1 cellular context compared by ENCODE assay signal in genomic region chr12:118016424-118017264, GRCh38.
TF ChIP-seq lines count a peak whose summit lies in the region.

A gene with protein sequence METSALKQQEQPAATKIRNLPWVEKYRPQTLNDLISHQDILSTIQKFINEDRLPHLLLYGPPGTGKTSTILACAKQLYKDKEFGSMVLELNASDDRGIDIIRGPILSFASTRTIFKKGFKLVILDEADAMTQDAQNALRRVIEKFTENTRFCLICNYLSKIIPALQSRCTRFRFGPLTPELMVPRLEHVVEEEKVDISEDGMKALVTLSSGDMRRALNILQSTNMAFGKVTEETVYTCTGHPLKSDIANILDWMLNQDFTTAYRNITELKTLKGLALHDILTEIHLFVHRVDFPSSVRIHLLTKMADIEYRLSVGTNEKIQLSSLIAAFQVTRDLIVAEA (plus strand): TSS chr12:118016703. CDS start chr12:118016828, 125 bp downstream.

TF ChIP-seq in GM12878, 131 proteins besides CTCF, POLR2A, EP300 and RAD21 (continued from another document and continues in another):
- no peak for TF ChIP-seq ZNF274 (IDR thresholded peaks at IDR 0.05; ENCODE audit: insufficient read depth, insufficient read length)
- TF ChIP-seq, protein P1, sequence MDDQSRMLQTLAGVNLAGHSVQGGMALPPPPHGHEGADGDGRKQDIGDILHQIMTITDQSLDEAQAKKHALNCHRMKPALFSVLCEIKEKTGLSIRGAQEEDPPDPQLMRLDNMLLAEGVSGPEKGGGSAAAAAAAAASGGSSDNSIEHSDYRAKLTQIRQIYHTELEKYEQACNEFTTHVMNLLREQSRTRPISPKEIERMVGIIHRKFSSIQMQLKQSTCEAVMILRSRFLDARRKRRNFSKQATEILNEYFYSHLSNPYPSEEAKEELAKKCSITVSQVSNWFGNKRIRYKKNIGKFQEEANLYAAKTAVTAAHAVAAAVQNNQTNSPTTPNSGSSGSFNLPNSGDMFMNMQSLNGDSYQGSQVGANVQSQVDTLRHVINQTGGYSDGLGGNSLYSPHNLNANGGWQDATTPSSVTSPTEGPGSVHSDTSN (IDR thresholded peaks at IDR 0.05; ENCODE audit: insufficient replicate concordance, low read depth, low read length), result no peak
- peak; percentile 91 for TF ChIP-seq SPI1 (IDR thresholded peaks at IDR 0.05; ENCODE audit: borderline replicate concordance, insufficient read depth, low read depth, low read length)
- TF ChIP-seq, protein P2, sequence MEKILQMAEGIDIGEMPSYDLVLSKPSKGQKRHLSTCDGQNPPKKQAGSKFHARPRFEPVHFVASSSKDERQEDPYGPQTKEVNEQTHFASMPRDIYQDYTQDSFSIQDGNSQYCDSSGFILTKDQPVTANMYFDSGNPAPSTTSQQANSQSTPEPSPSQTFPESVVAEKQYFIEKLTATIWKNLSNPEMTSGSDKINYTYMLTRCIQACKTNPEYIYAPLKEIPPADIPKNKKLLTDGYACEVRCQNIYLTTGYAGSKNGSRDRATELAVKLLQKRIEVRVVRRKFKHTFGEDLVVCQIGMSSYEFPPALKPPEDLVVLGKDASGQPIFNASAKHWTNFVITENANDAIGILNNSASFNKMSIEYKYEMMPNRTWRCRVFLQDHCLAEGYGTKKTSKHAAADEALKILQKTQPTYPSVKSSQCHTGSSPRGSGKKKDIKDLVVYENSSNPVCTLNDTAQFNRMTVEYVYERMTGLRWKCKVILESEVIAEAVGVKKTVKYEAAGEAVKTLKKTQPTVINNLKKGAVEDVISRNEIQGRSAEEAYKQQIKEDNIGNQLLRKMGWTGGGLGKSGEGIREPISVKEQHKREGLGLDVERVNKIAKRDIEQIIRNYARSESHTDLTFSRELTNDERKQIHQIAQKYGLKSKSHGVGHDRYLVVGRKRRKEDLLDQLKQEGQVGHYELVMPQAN (conservative IDR thresholded peaks at IDR 0.05), result peak; percentile 96
- TF ChIP-seq, protein P3, sequence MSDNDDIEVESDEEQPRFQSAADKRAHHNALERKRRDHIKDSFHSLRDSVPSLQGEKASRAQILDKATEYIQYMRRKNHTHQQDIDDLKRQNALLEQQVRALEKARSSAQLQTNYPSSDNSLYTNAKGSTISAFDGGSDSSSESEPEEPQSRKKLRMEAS (IDR thresholded peaks at IDR 0.05; ENCODE audit: low read depth, low read length), result peak; percentile 44; the same call in 1 of the 2 replicates
- peak; percentile 50; the same call in 1 of the 2 replicates for TF ChIP-seq DPF2 (IDR thresholded peaks at IDR 0.05)
- TF ChIP-seq NR2F1 (conservative IDR thresholded peaks at IDR 0.05), result peak; percentile 99
- TF ChIP-seq ASH2L (IDR thresholded peaks at IDR 0.05; ENCODE audit: borderline replicate concordance, low read depth), result 0 out of 2 replicates have a peak, but pooled peaks have one; percentile 43
- TF ChIP-seq ZBED1 (IDR thresholded peaks at IDR 0.05; ENCODE audit: borderline replicate concordance), result no peak
- peak in 1 of 2 experiments; percentile 36; a peak in 1 of 4 replicates for TF ChIP-seq BHLHE40 (IDR thresholded peaks at IDR 0.05; ENCODE audit: borderline replicate concordance in 1 of 2, low read depth in 2 of 2, low read length in 1 of 2)
- peak; percentile 87 for TF ChIP-seq MEF2B (IDR thresholded peaks at IDR 0.05; ENCODE audit: partially characterized antibody, poor library complexity, severe bottlenecking)
- TF ChIP-seq TCF3 (IDR thresholded peaks at IDR 0.05; ENCODE audit: borderline replicate concordance, insufficient read depth, low read depth, low read length), result 0 out of 2 replicates have a peak, but pooled peaks have one; percentile 43
- TF ChIP-seq MEF2A (IDR thresholded peaks at IDR 0.05; ENCODE audit: insufficient read depth, low read depth, low read length), result no peak
- TF ChIP-seq YBX1 (IDR thresholded peaks at IDR 0.05), result no peak
- TF ChIP-seq SRF (IDR thresholded peaks at IDR 0.05; ENCODE audit: low read depth in 2 of 2, low read length in 2 of 2), result no peak
- no peak for TF ChIP-seq BCLAF1 (IDR thresholded peaks at IDR 0.05)
- TF ChIP-seq ZBTB11 (CRISPR knock-in tag; IDR thresholded peaks at IDR 0.05), result no peak
- no peak for TF ChIP-seq JUND (IDR thresholded peaks at IDR 0.05; ENCODE audit: low read depth, low read length)
- TF ChIP-seq SIN3A (IDR thresholded peaks at IDR 0.05; ENCODE audit: low read depth, low read length), result peak; percentile 97
- peak; percentile 84 for TF ChIP-seq GATAD2B (conservative IDR thresholded peaks at IDR 0.05; ENCODE audit: low read depth)
- 0 out of 2 replicates have a peak, but pooled peaks have one; percentile 7 for TF ChIP-seq TCF12 (IDR thresholded peaks at IDR 0.05; ENCODE audit: low read depth, low read length)
- TF ChIP-seq, protein P4, sequence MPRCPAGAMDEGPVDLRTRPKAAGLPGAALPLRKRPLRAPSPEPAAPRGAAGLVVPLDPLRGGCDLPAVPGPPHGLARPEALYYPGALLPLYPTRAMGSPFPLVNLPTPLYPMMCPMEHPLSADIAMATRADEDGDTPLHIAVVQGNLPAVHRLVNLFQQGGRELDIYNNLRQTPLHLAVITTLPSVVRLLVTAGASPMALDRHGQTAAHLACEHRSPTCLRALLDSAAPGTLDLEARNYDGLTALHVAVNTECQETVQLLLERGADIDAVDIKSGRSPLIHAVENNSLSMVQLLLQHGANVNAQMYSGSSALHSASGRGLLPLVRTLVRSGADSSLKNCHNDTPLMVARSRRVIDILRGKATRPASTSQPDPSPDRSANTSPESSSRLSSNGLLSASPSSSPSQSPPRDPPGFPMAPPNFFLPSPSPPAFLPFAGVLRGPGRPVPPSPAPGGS (IDR thresholded peaks at IDR 0.05; ENCODE audit: borderline replicate concordance, insufficient read depth, low read depth, low read length, poor library complexity, severe bottlenecking), result no peak
- TF ChIP-seq E4F1 (IDR thresholded peaks at IDR 0.05; ENCODE audit: borderline replicate concordance, partially characterized antibody), result no peak
- no peak for TF ChIP-seq JUNB (IDR thresholded peaks at IDR 0.05)
- peak; percentile 42 for TF ChIP-seq YY1 (IDR thresholded peaks at IDR 0.05; ENCODE audit: low read depth, low read length)
- TF ChIP-seq ZNF217 (IDR thresholded peaks at IDR 0.05), result no peak
- TF ChIP-seq SMARCA5 (IDR thresholded peaks at IDR 0.05), result no peak
- no peak for TF ChIP-seq ATF7 (IDR thresholded peaks at IDR 0.05; ENCODE audit: low read depth)
- TF ChIP-seq RCOR1 (conservative IDR thresholded peaks at IDR 0.05; ENCODE audit: low read depth, low read length), result peak; percentile 99
- peak; percentile 58 for TF ChIP-seq SP1 (IDR thresholded peaks at IDR 0.05; ENCODE audit: low read depth, low read length)
- TF ChIP-seq NR2C1 (IDR thresholded peaks at IDR 0.05), result peak; percentile 74
- TF ChIP-seq BACH1 (IDR thresholded peaks at IDR 0.05; ENCODE audit: borderline replicate concordance), result no peak
- TF ChIP-seq POLR2AphosphoS2 (IDR thresholded peaks at IDR 0.05; ENCODE audit: low read depth, low read length), result no peak
- TF ChIP-seq NRF1 (conservative IDR thresholded peaks at IDR 0.05; ENCODE audit: low read depth, low read length), result no peak; the same call in 1 of the 2 replicates
- TF ChIP-seq POLR2AphosphoS5 (IDR thresholded peaks at IDR 0.05; ENCODE audit: low read length), result peak; percentile 88
- TF ChIP-seq, protein P5, sequence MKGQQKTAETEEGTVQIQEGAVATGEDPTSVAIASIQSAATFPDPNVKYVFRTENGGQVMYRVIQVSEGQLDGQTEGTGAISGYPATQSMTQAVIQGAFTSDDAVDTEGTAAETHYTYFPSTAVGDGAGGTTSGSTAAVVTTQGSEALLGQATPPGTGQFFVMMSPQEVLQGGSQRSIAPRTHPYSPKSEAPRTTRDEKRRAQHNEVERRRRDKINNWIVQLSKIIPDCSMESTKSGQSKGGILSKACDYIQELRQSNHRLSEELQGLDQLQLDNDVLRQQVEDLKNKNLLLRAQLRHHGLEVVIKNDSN (IDR thresholded peaks at IDR 0.05; ENCODE audit: borderline replicate concordance, extremely low read length, insufficient read depth, low read depth, low read length), result no peak
- no peak for TF ChIP-seq HCFC1 (IDR thresholded peaks at IDR 0.05; ENCODE audit: low read length)
- TF ChIP-seq BRCA1 (IDR thresholded peaks at IDR 0.05; ENCODE audit: low read depth, low read length), result peak; percentile 96
- no peak for TF ChIP-seq HDAC2 (IDR thresholded peaks at IDR 0.05)
- TF ChIP-seq IRF4 (IDR thresholded peaks at IDR 0.05; ENCODE audit: low read depth, low read length), result 0 out of 2 replicates have a peak, but pooled peaks have one; percentile 22
- peak; percentile 97 for TF ChIP-seq CBFB (IDR thresholded peaks at IDR 0.05; ENCODE audit: low read depth)
- TF ChIP-seq STAT3 (IDR thresholded peaks at IDR 0.05; ENCODE audit: low read depth, low read length), result no peak
- TF ChIP-seq, protein P6, sequence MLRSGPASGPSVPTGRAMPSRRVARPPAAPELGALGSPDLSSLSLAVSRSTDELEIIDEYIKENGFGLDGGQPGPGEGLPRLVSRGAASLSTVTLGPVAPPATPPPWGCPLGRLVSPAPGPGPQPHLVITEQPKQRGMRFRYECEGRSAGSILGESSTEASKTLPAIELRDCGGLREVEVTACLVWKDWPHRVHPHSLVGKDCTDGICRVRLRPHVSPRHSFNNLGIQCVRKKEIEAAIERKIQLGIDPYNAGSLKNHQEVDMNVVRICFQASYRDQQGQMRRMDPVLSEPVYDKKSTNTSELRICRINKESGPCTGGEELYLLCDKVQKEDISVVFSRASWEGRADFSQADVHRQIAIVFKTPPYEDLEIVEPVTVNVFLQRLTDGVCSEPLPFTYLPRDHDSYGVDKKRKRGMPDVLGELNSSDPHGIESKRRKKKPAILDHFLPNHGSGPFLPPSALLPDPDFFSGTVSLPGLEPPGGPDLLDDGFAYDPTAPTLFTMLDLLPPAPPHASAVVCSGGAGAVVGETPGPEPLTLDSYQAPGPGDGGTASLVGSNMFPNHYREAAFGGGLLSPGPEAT (IDR thresholded peaks at IDR 0.05; ENCODE audit: low read depth), result peak; percentile 70
- no peak for TF ChIP-seq RUNX3 (IDR thresholded peaks at IDR 0.05; ENCODE audit: low read length)
- TF ChIP-seq ETV6 (conservative IDR thresholded peaks at IDR 0.05 in 1 of 2, IDR thresholded peaks at IDR 0.05 in 1 of 2; ENCODE audit: borderline replicate concordance in 1 of 2, low read depth in 1 of 2), result no peak
- TF ChIP-seq EED (IDR thresholded peaks at IDR 0.05; ENCODE audit: low read depth), result no peak
